Comparison of ENCODE assay signal across 16 cellular contexts in genomic region chr2:30270166-30270565, GRCh38.
"Had no signal": no experiment of that assay in that cellular context is flagged by ENCODE, and none has a peak within 500 bp of the region (broad histone marks: within the 10 kb centered on the region; RNA-seq: fewer than 3 reads in every experiment).

No MANE protein-coding gene starts in this region.

- DNase-seq: activated CD4-positive, alpha-beta T cell treated with anti-CD3 and anti-CD28 coated beads for 1 hour; activated CD4-positive, alpha-beta T cell treated with anti-CD3 and anti-CD28 coated beads, Interleukin-2, amount 50 U/mL, for 48 hours; activated CD8-positive, alpha-beta memory T cell treated with anti-CD3 and anti-CD28 coated beads, Interleukin-2, amount 10 ng/mL, durations not matched to agents 7 days and 5 days; activated naive CD8-positive, alpha-beta T cell treated with anti-CD3 and anti-CD28 coated beads, Interleukin-2, amount 10 ng/mL, durations not matched to agents 7 days and 5 days; body of pancreas; caudate nucleus; gastrocnemius medialis; left ventricle myocardium superior; mesendoderm; stimulated activated naive CD8-positive, alpha-beta T cell treated with anti-CD3 and anti-CD28 coated beads, Interleukin-15, amount 100 ng/mL, for 72 hours; transverse colon had no signal

- H3K4me1 ChIP-seq: gastrocnemius medialis had no signal

- H3K9me3 ChIP-seq: body of pancreas, gastrocnemius medialis, SJSA1, suprapubic skin, transverse colon had no signal

- H3K4me3 ChIP-seq: body of pancreas, gastrocnemius medialis, SJSA1, suprapubic skin, transverse colon had no signal

- H3K27me3 ChIP-seq: body of pancreas, gastrocnemius medialis, SJSA1, suprapubic skin, transverse colon had no signal

- H3K27ac Mint-ChIP-seq: activated CD8-positive, alpha-beta memory T cell treated with anti-CD3 and anti-CD28 coated beads, Interleukin-2, amount 10 ng/mL, durations not matched to agents 7 days and 5 days; activated naive CD8-positive, alpha-beta T cell treated with anti-CD3 and anti-CD28 coated beads, Interleukin-2, amount 10 ng/mL, durations not matched to agents 7 days and 5 days; nephron; stimulated activated naive CD8-positive, alpha-beta T cell treated with anti-CD3 and anti-CD28 coated beads, Interleukin-15, amount 100 ng/mL, for 72 hours; T-helper 1 cell treated with Interleukin-12 subunit alpha and Interleukin-12 subunit beta and Interleukin-4 antibody, amounts not matched to agents 30 μg/mL and 1 μg/mL, for 36 hours had no signal

- H3K27ac ChIP-seq: body of pancreas, SJSA1, suprapubic skin, transverse colon had no signal

- H3K27me3 Mint-ChIP-seq: activated CD8-positive, alpha-beta memory T cell treated with anti-CD3 and anti-CD28 coated beads, Interleukin-2, amount 10 ng/mL, durations not matched to agents 7 days and 5 days; activated naive CD8-positive, alpha-beta T cell treated with anti-CD3 and anti-CD28 coated beads, Interleukin-2, amount 10 ng/mL, durations not matched to agents 7 days and 5 days; stimulated activated naive CD8-positive, alpha-beta T cell treated with anti-CD3 and anti-CD28 coated beads, Interleukin-15, amount 100 ng/mL, for 72 hours had no signal

- H3K4me3 Mint-ChIP-seq: activated CD8-positive, alpha-beta memory T cell treated with anti-CD3 and anti-CD28 coated beads, Interleukin-2, amount 10 ng/mL, durations not matched to agents 7 days and 5 days; activated naive CD8-positive, alpha-beta T cell treated with anti-CD3 and anti-CD28 coated beads, Interleukin-2, amount 10 ng/mL, durations not matched to agents 7 days and 5 days; nephron; stimulated activated naive CD8-positive, alpha-beta T cell treated with anti-CD3 and anti-CD28 coated beads, Interleukin-15, amount 100 ng/mL, for 72 hours; T-helper 1 cell treated with Interleukin-12 subunit alpha and Interleukin-12 subunit beta and Interleukin-4 antibody, amounts not matched to agents 30 μg/mL and 1 μg/mL, for 36 hours had no signal

- H3K36me3 ChIP-seq: gastrocnemius medialis, SJSA1, suprapubic skin, transverse colon had no signal

- H3K9me3 Mint-ChIP-seq: activated naive CD8-positive, alpha-beta T cell treated with anti-CD3 and anti-CD28 coated beads, Interleukin-2, amount 10 ng/mL, durations not matched to agents 7 days and 5 days; nephron; stimulated activated naive CD8-positive, alpha-beta T cell treated with anti-CD3 and anti-CD28 coated beads, Interleukin-15, amount 100 ng/mL, for 72 hours; T-helper 1 cell treated with Interleukin-12 subunit alpha and Interleukin-12 subunit beta and Interleukin-4 antibody, amounts not matched to agents 30 μg/mL and 1 μg/mL, for 36 hours had no signal

- ATAC-seq: activated CD8-positive, alpha-beta memory T cell treated with anti-CD3 and anti-CD28 coated beads, Interleukin-2, amount 10 ng/mL, durations not matched to agents 7 days and 5 days; body of pancreas; esophagus mucosa; gastrocnemius medialis; left ventricle myocardium superior; stimulated activated naive CD8-positive, alpha-beta T cell treated with anti-CD3 and anti-CD28 coated beads, Interleukin-15, amount 100 ng/mL, for 72 hours had no signal
